Comparison of ENCODE assay signal across 8 cellular contexts in the genomic region with DNA sequence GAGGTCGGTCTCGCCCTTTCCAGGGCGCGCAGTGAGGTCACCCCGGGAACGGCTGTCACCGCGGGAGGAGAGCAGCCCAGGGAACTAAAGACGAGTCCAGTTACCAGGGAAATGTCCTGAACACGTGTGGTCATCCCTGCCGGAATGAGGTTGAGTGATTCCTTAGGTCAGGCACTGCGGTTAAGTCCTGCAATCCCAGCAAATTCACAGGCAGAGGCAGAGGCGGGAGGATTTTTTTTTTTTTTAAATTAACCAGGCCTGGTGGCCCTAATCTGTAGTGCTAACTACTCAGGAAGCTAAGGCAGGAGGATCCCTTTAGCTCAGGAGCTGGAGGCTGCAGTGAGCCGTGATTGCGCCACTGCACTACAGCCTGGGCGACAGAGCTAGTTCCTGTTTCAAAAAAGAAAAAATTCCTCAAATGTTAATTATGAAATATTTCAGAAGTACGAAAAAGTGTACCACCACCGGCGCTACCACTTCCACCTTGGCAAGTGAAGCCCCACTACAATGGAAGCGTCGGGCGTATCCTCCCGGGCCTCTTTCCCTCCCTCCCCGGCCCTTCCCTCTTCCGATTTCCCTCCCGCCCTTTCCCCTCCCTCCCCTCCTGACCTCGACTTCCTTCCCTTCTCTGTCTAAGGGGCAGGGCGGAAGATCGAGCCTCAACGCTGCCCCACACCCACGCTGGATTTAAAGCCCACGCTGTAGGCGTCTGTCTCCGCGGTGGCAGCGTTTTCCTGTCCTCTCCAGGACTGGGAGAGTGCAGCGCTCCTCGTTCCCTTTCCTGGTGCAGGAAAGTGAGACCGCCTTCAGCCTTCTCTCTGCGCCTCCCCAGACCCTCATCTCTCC. TPM values are rescaled to one million over a fixed set of nuclear protein-coding genes. Genes with fewer than 3 reads are reported as not detected.
A peak's percentile ranks its signal among the peaks of the same experiment; 100 is the strongest.
DNase-seq lines count a peak whose midpoint lies in the region; ATAC-seq, FAIRE-seq and TF ChIP-seq lines count a peak whose summit lies in the region.

No MANE protein-coding gene starts in this region.

- peaks cover 13% of the 10 kb centered on the region for H3K9me3 Mint-ChIP-seq in nephron

- ATAC-seq in PC-3, result no peak
- ATAC-seq in HG03354 (IDR thresholded peaks at IDR 0.05; ENCODE audit: poor library complexity, severe bottlenecking, unreplicated experiment), result no peak

- TF ChIP-seq CTCF in nephron (IDR thresholded peaks at IDR 0.05; ENCODE audit: unreplicated experiment in 3 of 3) (no peak), PC-3 (conservative IDR thresholded peaks at IDR 0.05; ENCODE audit: low read depth, low read length) (no peak)

- CTCF ChIA-PET in PC-3 (lab: Charles Lee), result no interaction called here

- peak overlapping the region; percentile 47 for H3K4me3 ChIP-seq in Jurkat, Clone E6-1 (ENCODE audit: low read length)
- no peak overlapping the region for H3K4me3 ChIP-seq in PC-3 (ENCODE audit: low read length)

- H3K36me3 ChIP-seq in PC-3 (ENCODE audit: low read depth, low read length), result no peaks in the 10 kb centered on the region

- H3K27ac Mint-ChIP-seq in nephron, result no peak overlapping the region

- H3K27me3 ChIP-seq in PC-3 (ENCODE audit: low read length), result no peaks in the 10 kb centered on the region; the same call in 1 of the 2 replicates

- H3K36me3 Mint-ChIP-seq in nephron (ENCODE audit: low read depth), result no peaks in the 10 kb centered on the region

- no peak overlapping the region for H2AFZ ChIP-seq in PC-3 (ENCODE audit: low read length)

- BruUV-seq in PC-3 (replicated peaks; lab: Mats Ljungman, UMichigan), result no TSS peak

- intact Hi-C loops in PC-3 (cut with micrococcal nuclease), result no loop called here

- H3K79me2 ChIP-seq in PC-3 (ENCODE audit: low read length), result no peaks in the 10 kb centered on the region

- no peak for TF ChIP-seq POLR2A in GM12891 (IDR thresholded peaks at IDR 0.05; ENCODE audit: low read depth, low read length)

- no peaks in the 10 kb centered on the region for H3F3A ChIP-seq in PC-3 (ENCODE audit: low read length, unreplicated experiment)

- DNase-seq in C1 segment of cervical spinal cord (lab: John Stamatoyannopoulos, UW), result peak in 8 of 14 donors; percentile 7 to 54 (median 27)
- DNase-seq in Jurkat, Clone E6-1 (ENCODE audit: low read depth, low spot score), result peak; percentile 41
- peak; percentile 18 for DNase-seq in activated T-helper 1 cell treated with Interleukin-2 at 50 U/mL for 16 hours (ENCODE audit: low read depth)
- DNase-seq in frontal cortex (ENCODE audit: low spot score in 2 of 2), result peak; percentile 14 to 39
- DNase-seq in PC-3, result no peak
- no peak for DNase-seq in GM12891 (ENCODE audit: insufficient read length, low spot score)

- H3K4me1 Mint-ChIP-seq in nephron, result no peaks in the 10 kb centered on the region

- POLR2A ChIA-PET in PC-3 (lab: Charles Lee; ENCODE audit: unreplicated experiment), result no interaction called here

- H3K9ac ChIP-seq in PC-3 (ENCODE audit: low read length), result no peak overlapping the region

- FAIRE-seq in frontal cortex (lab: Jason Lieb, UNC), result no peak
- no peak for FAIRE-seq in GM12891 (lab: Jason Lieb, UNC)

- H3K27ac ChIP-seq in PC-3 (ENCODE audit: low read length), result no peak overlapping the region

- H3K4me1 ChIP-seq in PC-3 (ENCODE audit: insufficient read depth, low read length), result no peaks in the 10 kb centered on the region

- H3K9me2 ChIP-seq in PC-3 (replicated peaks; ENCODE audit: low read length), result no peaks in the 10 kb centered on the region

- no peaks in the 10 kb centered on the region for H4K20me1 ChIP-seq in PC-3 (ENCODE audit: low read length)

- peak overlapping the region; percentile 71 to 80 (median 75) for H3K4me3 Mint-ChIP-seq in nephron

- no peaks in the 10 kb centered on the region for H3K9me3 ChIP-seq in PC-3 (ENCODE audit: low read length)

- no peak overlapping the region for H3K4me2 ChIP-seq in PC-3 (ENCODE audit: low read length)

- peaks cover 82% of the 10 kb centered on the region for H3K27me3 Mint-ChIP-seq in nephron (ENCODE audit: low read depth)

TF ChIP-seq in GM12891, 5 proteins besides CTCF, POLR2A, EP300 and RAD21:
- TF ChIP-seq TAF1 (IDR thresholded peaks at IDR 0.05; ENCODE audit: low read depth, low read length), result no peak
- TF ChIP-seq SPI1 (IDR thresholded peaks at IDR 0.05; ENCODE audit: low read depth, low read length), result no peak
- no peak for TF ChIP-seq PAX5 (IDR thresholded peaks at IDR 0.05; ENCODE audit: insufficient read depth, low read length, severe bottlenecking)
- TF ChIP-seq POU2F2 (IDR thresholded peaks at IDR 0.05; ENCODE audit: low read depth, low read length), result no peak
- no peak for TF ChIP-seq POLR2AphosphoS5 (IDR thresholded peaks at IDR 0.05; ENCODE audit: low read depth, low read length)

RNA-seq across cellular contexts. Expression of a gene that starts 27.3 kb away (rescaled TPM):
- polyA plus RNA-seq in Jurkat, Clone E6-1 (2012; ENCODE audit: insufficient read depth, insufficient read length), result 36.4 TPM
- total RNA-seq in frontal cortex (2.9 TPM), PC-3 (2014; rRNA removed) (7.5 and 13.9 TPM in 2 replicates)
- polyA plus RNA-seq in GM12891 (2012; ENCODE audit: low read depth, missing spikeins), result 3.3 TPM

Comparison
In these comparisons a context has a peak if more than half of its experiments do, and no peak if none do; other contexts are left out.
1. DNase-seq: peak in C1 segment of cervical spinal cord (8 of 14), Jurkat, Clone E6-1 (single experiment), activated T-helper 1 cell treated with Interleukin-2 at 50 U/mL for 16 hours (single experiment) and frontal cortex (2 of 2); none in PC-3 (single experiment) and GM12891 (single experiment).